Comparison of ENCODE assay signal across 8 cellular contexts in genomic region chr4:34973632-34974312, GRCh38.
"Had no signal": no experiment of that assay in that cellular context is flagged by ENCODE, and none has a peak within 500 bp of the region (broad histone marks: within the 10 kb centered on the region; RNA-seq: fewer than 3 reads in every experiment).

No MANE protein-coding gene starts in this region.

- H3K9me3 ChIP-seq: HAP-1 had no signal

- DNase-seq: GM23248, GOT3, H7, HFFc6 had no signal

- H3K4me1 ChIP-seq: HAP-1 had no signal

- H3K9ac ChIP-seq: GM23248 had no signal

- H2AFZ ChIP-seq: GM23248 had no signal

- H3K4me3 ChIP-seq: GM23248, HAP-1 had no signal

- ATAC-seq: HCT116, HepG2 had no signal

- H3K36me3 ChIP-seq: HAP-1 had no signal

- H3K27ac ChIP-seq: GM23248, HL-60 had no signal
